Comparison of ENCODE assay signal across 8 cellular contexts in genomic region chr17:1714488-1714979, GRCh38. TPM values are rescaled to one million over a fixed set of nuclear protein-coding genes. Genes with fewer than 3 reads are reported as not detected.
DNase-seq lines count a peak whose midpoint lies in the region; ATAC-seq and TF ChIP-seq lines count a peak whose summit lies in the region.

No MANE protein-coding gene starts in this region.

- peak overlapping the region; percentile 58 to 96 (median 74) for H3K4me3 Mint-ChIP-seq in immature natural killer cell

- ATAC-seq in sciatic nerve (peak; percentile 70), HG02798 (IDR thresholded peaks at IDR 0.05; ENCODE audit: poor library complexity, unreplicated experiment) (no peak)

- H3K4me1 Mint-ChIP-seq in immature natural killer cell = peaks cover 34 to 48% of the 10 kb centered on the region in 2 donors

- peaks cover 12 to 21% (median 16%) of the 10 kb centered on the region in 3 donors for H3K36me3 Mint-ChIP-seq in immature natural killer cell

- peak overlapping the region; percentile 97 for H3K27ac ChIP-seq in caudate nucleus (ENCODE audit: low read depth, low read length)

- H3K27ac Mint-ChIP-seq in immature natural killer cell = peak overlapping the region in 2 of 6 donors; percentile 59 to 69

- peaks cover 9 to 33% (median 21%) of the 10 kb centered on the region in 3 donors for H3K27me3 Mint-ChIP-seq in immature natural killer cell (ENCODE audit: low read depth in 3 of 3)

- peak; percentile 59 for DNase-seq in stimulated activated CD4-positive, alpha-beta T cell treated with anti-CD3 and anti-CD28 coated beads, Interleukin-15, amount 100 ng/mL, for 24 hours
- DNase-seq in stimulated activated CD4-positive, alpha-beta T cell treated with anti-CD3 and anti-CD28 coated beads, Interleukin-2, amount 100 ng/mL, for 48 hours = no peak
- DNase-seq in caudate nucleus (lab: John Stamatoyannopoulos, UW) (peak in 51 of 61 donors; percentile 14 to 92 (median 54)), immature natural killer cell (peak in 1 of 3 donors; percentile 19), sciatic nerve (ENCODE audit: low spot score) (peak; percentile 99), NCI-H1417 treated with DMSO at 0.1 percent for 48 hours (lab: John Stamatoyannopoulos, UW) (no peak)

- H3K9me3 Mint-ChIP-seq in immature natural killer cell = no peaks in the 10 kb centered on the region

- intact Hi-C loops in sciatic nerve (cut with DNase I) = no loop called here

TF ChIP-seq in PFSK-1, 5 proteins besides CTCF, POLR2A, EP300 and RAD21:
- TF ChIP-seq SIN3A (IDR thresholded peaks at IDR 0.05; ENCODE audit: borderline replicate concordance, insufficient read depth, low read length) = peak; percentile 98
- TF ChIP-seq REST (IDR thresholded peaks at IDR 0.05; ENCODE audit: insufficient read depth in 1 of 2, low read depth in 2 of 2, low read length in 2 of 2) = peak in 1 of 2 experiments; percentile 36; a peak in 1 of 4 replicates
- no peak; the same call in none of the 2 replicates for TF ChIP-seq POLR2AphosphoS5 (IDR thresholded peaks at IDR 0.05; ENCODE audit: low read depth, low read length)
- TF ChIP-seq FOXP2 (optimal IDR thresholded peaks at IDR 0.05; ENCODE audit: borderline replicate concordance, extremely low read depth, extremely low read length, insufficient read depth) = no peak
- no peak for TF ChIP-seq TAF1 (IDR thresholded peaks at IDR 0.05; ENCODE audit: borderline replicate concordance, insufficient read depth, low read length)
TF ChIP-seq in PFSK-1: peak in this region for 2.

RNA-seq across cellular contexts. Expression of gene TLCD2, which starts 4.4 kb away (rescaled TPM):
- polyA plus RNA-seq in PFSK-1 (2012; ENCODE audit: insufficient read length, low read depth) = 1.4 TPM
- polyA plus RNA-seq in immature natural killer cell = under 1 TPM in 1 of 3 donors, not detected in 2; 0.04 TPM
- 13.6 TPM for total RNA-seq in sciatic nerve

RNA-seq across cellular contexts. Expression of gene WDR81, which starts 10.0 kb away (rescaled TPM):
- polyA plus RNA-seq in PFSK-1 (2012; ENCODE audit: insufficient read length, low read depth) = 47.8 TPM
- polyA plus RNA-seq in immature natural killer cell = 10 to 100 TPM in 1 of 3 donors, 1 to 10 TPM in 2; 5.8 to 27.2 (median 6.4) TPM
- total RNA-seq in sciatic nerve = 26.1 TPM

RNA-seq across cellular contexts. Expression of gene SERPINF2, which starts 28.1 kb away (rescaled TPM):
- polyA plus RNA-seq in PFSK-1 (2012; ENCODE audit: insufficient read length, low read depth) = 1.1 TPM
- polyA plus RNA-seq in immature natural killer cell = under 1 TPM in 1 of 3 donors, not detected in 2; 0.76 TPM
- total RNA-seq in sciatic nerve = 3.2 TPM

RNA-seq across cellular contexts. Expression of gene PRPF8, which starts 29.9 kb away (rescaled TPM):
- 613 TPM for polyA plus RNA-seq in PFSK-1 (2012; ENCODE audit: insufficient read length, low read depth)
- 100 to 1,000 TPM in 1 of 3 donors, 10 to 100 TPM in 2; 57.0 to 198 (median 84.1) TPM for polyA plus RNA-seq in immature natural killer cell
- 285 TPM for total RNA-seq in sciatic nerve

RNA-seq across cellular contexts. Expression of gene SERPINF1, which starts 47.3 kb away (rescaled TPM):
- 1,439 TPM for polyA plus RNA-seq in PFSK-1 (2012; ENCODE audit: insufficient read length, low read depth)
- 1 to 10 TPM; 2.1 to 9.6 (median 3.3) TPM for polyA plus RNA-seq in immature natural killer cell
- total RNA-seq in sciatic nerve = 592 TPM

Comparison
In these comparisons a context has a peak if more than half of its experiments do, and no peak if none do; other contexts are left out.
1. DNase-seq: peak in stimulated activated CD4-positive, alpha-beta T cell treated with anti-CD3 and anti-CD28 coated beads, Interleukin-15, amount 100 ng/mL, for 24 hours (single experiment), caudate nucleus (51 of 61) and sciatic nerve (single experiment); none in stimulated activated CD4-positive, alpha-beta T cell treated with anti-CD3 and anti-CD28 coated beads, Interleukin-2, amount 100 ng/mL, for 48 hours (0 of 2) and NCI-H1417 treated with DMSO at 0.1 percent for 48 hours (single experiment).